In genomic region chr6:136486357-136486756, GRCh38 we compare ENCODE assay signal across 19 cellular contexts.
DNase-seq lines count a peak whose midpoint lies in the region; ATAC-seq and TF ChIP-seq lines count a peak whose summit lies in the region.
"Had no signal": no experiment of that assay in that cellular context is flagged by ENCODE, and none has a peak within 500 bp of the region (broad histone marks: within the 10 kb centered on the region; RNA-seq: fewer than 3 reads in every experiment).

No MANE protein-coding gene starts in this region.

- H3K4me1 Mint-ChIP-seq in mesothelial cell of epicardium (no peaks in the 10 kb centered on the region), T-helper 17 cell (no peaks in the 10 kb centered on the region)
- H3K4me1 Mint-ChIP-seq: CD4-positive, alpha-beta memory T cell had no signal

- no peak overlapping the region for H3K27ac Mint-ChIP-seq in mesothelial cell of epicardium
- H3K27ac Mint-ChIP-seq in T-helper 17 cell: no peak overlapping the region
- H3K27ac Mint-ChIP-seq: CD4-positive, alpha-beta memory T cell had no signal

- H3K9me3 ChIP-seq in T-helper 17 cell (ENCODE audit: control insufficient read depth, low read length, poor library complexity, severe bottlenecking): no peaks in the 10 kb centered on the region

- H3K27ac ChIP-seq in cingulate gyrus (ENCODE audit: low read depth, low read length) (peak overlapping the region; percentile 4), temporal lobe (ENCODE audit: low read depth, low read length) (peak overlapping the region; percentile 42)
- H3K27ac ChIP-seq: 22Rv1 had no signal

- H3K4me3 Mint-ChIP-seq in mesothelial cell of epicardium (no peak overlapping the region), T-helper 17 cell (no peak overlapping the region)
- H3K4me3 Mint-ChIP-seq: CD4-positive, alpha-beta memory T cell had no signal

- H3K9me3 Mint-ChIP-seq in mesothelial cell of epicardium: peaks cover 4% of the 10 kb centered on the region

- ATAC-seq in GM18520 (IDR thresholded peaks at IDR 0.05; ENCODE audit: unreplicated experiment) (no peak), T-helper 17 cell (no peak)
- ATAC-seq: GM12878, HCT116, Panc1 had no signal

- H3K27me3 Mint-ChIP-seq in mesothelial cell of epicardium (ENCODE audit: low read depth) (no peaks in the 10 kb centered on the region), T-helper 17 cell (no peaks in the 10 kb centered on the region)
- H3K27me3 Mint-ChIP-seq: CD4-positive, alpha-beta memory T cell had no signal

- DNase-seq in DMS 273 (lab: John Stamatoyannopoulos, UW; ENCODE audit: unreplicated experiment) (peak; percentile 25), DMS 273 treated with DMSO at 0.1 percent for 48 hours (lab: John Stamatoyannopoulos, UW) (no peak), SK-N-DZ (ENCODE audit: low spot score) (peak; percentile 39), mesothelial cell of epicardium (ENCODE audit: low spot score in 2 of 2, unreplicated experiment in 2 of 2) (no peak), T-helper 17 cell (no peak)
- DNase-seq: Calu3; CD4-positive, alpha-beta memory T cell; DND-41; GDM1; NCI-H2029 treated with DMSO at 0.1 percent for 48 hours; NCI-H2171 treated with DMSO at 0.1 percent for 48 hours; NCI-H510A had no signal

- H3K36me3 Mint-ChIP-seq in mesothelial cell of epicardium (no peaks in the 10 kb centered on the region), T-helper 17 cell (ENCODE audit: low read depth) (peaks cover 2% of the 10 kb centered on the region)
- H3K36me3 Mint-ChIP-seq: CD4-positive, alpha-beta memory T cell had no signal

- no peak for TF ChIP-seq CTCF in mesothelial cell of epicardium (IDR thresholded peaks at IDR 0.05; ENCODE audit: unreplicated experiment)

Comparison
In these comparisons a context has a peak if more than half of its experiments do, and no peak if none do; other contexts are left out.
1. DNase-seq: peak in DMS 273 (single experiment) and SK-N-DZ (single experiment); none in DMS 273 treated with DMSO at 0.1 percent for 48 hours (single experiment), mesothelial cell of epicardium (0 of 2) and T-helper 17 cell (0 of 3).